In the genomic region with DNA sequence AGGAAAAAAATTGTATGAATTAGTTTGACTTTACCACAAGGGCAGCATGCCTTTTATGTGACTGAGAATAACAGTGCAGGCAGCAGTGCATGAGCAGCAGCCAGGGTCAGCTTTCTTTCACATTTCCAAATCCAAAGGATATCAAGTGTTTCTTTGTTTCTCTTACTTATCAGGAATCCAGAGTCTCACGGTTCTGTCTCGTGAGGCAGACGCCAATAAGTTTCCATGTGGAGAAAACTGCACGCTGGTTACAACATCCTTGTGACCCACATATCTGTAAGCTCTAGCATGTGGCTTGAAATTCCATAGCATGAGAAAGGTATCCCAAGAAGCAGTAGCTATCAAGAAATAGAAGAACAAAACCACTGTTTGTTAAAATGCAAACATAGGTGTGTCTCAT, we compare ENCODE assay signal across 19 cellular contexts. TPM values are rescaled to one million over a fixed set of nuclear protein-coding genes. Genes with fewer than 3 reads are reported as not detected.
DNase-seq lines count a peak whose midpoint lies in the region; ATAC-seq and TF ChIP-seq lines count a peak whose summit lies in the region.
"Had no signal": no experiment of that assay in that cellular context is flagged by ENCODE, and none has a peak within 500 bp of the region (broad histone marks: within the 10 kb centered on the region; RNA-seq: fewer than 3 reads in every experiment).

No MANE protein-coding gene starts in this region.

- peaks cover 10% of the 10 kb centered on the region for H3K9me1 ChIP-seq in IMR-90 (ENCODE audit: insufficient read depth, low read length)

- 0 out of 2 replicates have a peak, but pooled peaks cover 2% of the 10 kb centered on the region for H3K36me3 ChIP-seq in IMR-90 (ENCODE audit: control insufficient read depth, insufficient read depth, low read length)
- no peaks in the 10 kb centered on the region for H3K36me3 ChIP-seq in right atrium auricular region
- H3K36me3 ChIP-seq in brain microvascular endothelial cell (replicated peaks), result no peaks in the 10 kb centered on the region

- no TSS peak for BruUV-seq in IMR-90 (replicated peaks; lab: Mats Ljungman, UMichigan)

- H4K8ac ChIP-seq in IMR-90 (ENCODE audit: low read depth in 2 of 2, low read length in 2 of 2), result no peak overlapping the region

- in situ Hi-C loops in IMR-90 (cut with MboI; ENCODE audit: low sequenced_read_pairs), result no loop called here
- in situ Hi-C loops in brain microvascular endothelial cell (cut with HindIII; ENCODE audit: low pct_ligation_motif_present, low sequenced_read_pairs), result no loop called here

- no peaks in the 10 kb centered on the region for H3K27me3 ChIP-seq in IMR-90 (ENCODE audit: control insufficient read depth, insufficient read depth, low read length)
- H3K27me3 ChIP-seq in right atrium auricular region, result no peaks in the 10 kb centered on the region
- no peaks in the 10 kb centered on the region for H3K27me3 ChIP-seq in brain microvascular endothelial cell (replicated peaks)

- H4K91ac ChIP-seq in IMR-90 (ENCODE audit: insufficient read depth, low read depth, low read length), result no peak overlapping the region

- dilution Hi-C loops in IMR-90 (cut with HindIII; ENCODE audit: low sequenced_read_pairs, unreplicated experiment), result no loop called here

- H3K23ac ChIP-seq in IMR-90 (ENCODE audit: low read depth, low read length), result no peak overlapping the region

- TF ChIP-seq CTCF in IMR-90 (conservative IDR thresholded peaks at IDR 0.05; ENCODE audit: low read depth, low read length) (no peak), fibroblast of pulmonary artery (IDR thresholded peaks at IDR 0.05; ENCODE audit: low read length, missing control alignments) (no peak), right atrium auricular region (IDR thresholded peaks at IDR 0.05) (no peak), brain microvascular endothelial cell (IDR thresholded peaks at IDR 0.05; ENCODE audit: low read depth, low read length, missing control alignments) (no peak)

- no peaks in the 10 kb centered on the region for H3K9me3 ChIP-seq in IMR-90 (ENCODE audit: control insufficient read depth, insufficient read depth, low read length)
- no peaks in the 10 kb centered on the region for H3K9me3 ChIP-seq in right atrium auricular region
- H3K9me3 ChIP-seq: A549 had no signal

- H2AK9ac ChIP-seq in IMR-90 (replicated peaks; ENCODE audit: low read depth, low read length, poor library complexity), result no peak overlapping the region

- no peak overlapping the region for H2BK120ac ChIP-seq in IMR-90 (ENCODE audit: low read depth, low read length)

- H3K4me2 ChIP-seq in IMR-90 (ENCODE audit: low read depth, low read length), result no peak overlapping the region
- H3K4me2 ChIP-seq: A549 had no signal

- POLR2A ChIA-PET in IMR-90 (lab: Charles Lee; ENCODE audit: unreplicated experiment), result no interaction called here

- no peak overlapping the region for H4K5ac ChIP-seq in IMR-90 (ENCODE audit: low read depth, low read length)

- H3K56ac ChIP-seq in IMR-90 (ENCODE audit: extremely low read depth, insufficient read depth, low read length), result no peak overlapping the region

- no peak overlapping the region for H2AK5ac ChIP-seq in IMR-90 (ENCODE audit: low read depth, low read length)

- no peak overlapping the region for H3K4ac ChIP-seq in IMR-90 (ENCODE audit: low read depth, low read length)

- intact Hi-C loops in IMR-90 (cut with micrococcal nuclease), result no loop called here
- intact Hi-C loops in sciatic nerve (cut with DNase I), result no loop called here

- no peak overlapping the region for H2BK20ac ChIP-seq in IMR-90 (ENCODE audit: low read depth, low read length)

- H3K27ac ChIP-seq in IMR-90 (ENCODE audit: insufficient read depth, low read length) (no peak overlapping the region), right atrium auricular region (peak overlapping the region; percentile 8 to 24), brain microvascular endothelial cell (no peak overlapping the region)
- H3K27ac ChIP-seq: A549 had no signal

- CTCF ChIA-PET in IMR-90 (lab: Yijun Ruan, JAX), result interaction anchor here (1.9 kb wide), 1 partner anchor 477 kb away, joined by 9 read pairs; no protein-coding TSS in a partner anchor

- no CpG with 5 or more reads among the region's 4 CpGs for WGBS in IMR-90 (ENCODE audit: extremely low coverage in 2 of 2, insufficient read length in 1 of 2), 2 experiments

- no peak overlapping the region for H2BK15ac ChIP-seq in IMR-90 (ENCODE audit: low read depth, low read length)

- DNase-seq in IMR-90 (peak; percentile 62), fibroblast of pulmonary artery (ENCODE audit: low read depth) (peak; percentile 68), right atrium auricular region (ENCODE audit: low spot score) (peak; percentile 69), sciatic nerve (ENCODE audit: low spot score) (no peak), brain microvascular endothelial cell (no peak), 8988T (no peak)
- no peak for DNase-seq in stimulated activated naive CD8-positive, alpha-beta T cell treated with anti-CD3 and anti-CD28 coated beads, Interleukin-15, Interleukin-2, amounts not matched to agents 100 U/mL and 50 U/mL, for 24 hours
- DNase-seq in activated naive CD4-positive, alpha-beta T cell treated with Interleukin-2 at 50 U/mL for 16 hours, result no peak
- DNase-seq: C1 segment of cervical spinal cord, GDM1, GOT3, MV-4-11, NCI-H1417, NCI-H1930, NCI-H2171 treated with DMSO at 0.1 percent for 48 hours, NCI-H510A treated with DMSO at 0.1 percent for 48 hours had no signal

- no peak for TF ChIP-seq RAD21 in IMR-90 (IDR thresholded peaks at IDR 0.05; ENCODE audit: low read length)

- peaks cover 0 to 10% of the 10 kb centered on the region in 2 experiments; a peak in 1 of 4 replicates for H3K79me1 ChIP-seq in IMR-90 (ENCODE audit: low read depth in 1 of 2, low read length in 2 of 2)

- no peak overlapping the region for H3K14ac ChIP-seq in IMR-90 (replicated peaks; ENCODE audit: low read depth, low read length)

- peaks cover 6% of the 10 kb centered on the region for H3K4me1 ChIP-seq in IMR-90 (ENCODE audit: control insufficient read depth, insufficient read depth, low read length)
- no peaks in the 10 kb centered on the region for H3K4me1 ChIP-seq in right atrium auricular region

- 0 out of 2 replicates have a peak, but pooled peaks have one; percentile 24 for ATAC-seq in IMR-90 (ENCODE audit: low read depth)
- peak; percentile 71 for ATAC-seq in sciatic nerve
- ATAC-seq in stimulated activated naive CD8-positive, alpha-beta T cell treated with anti-CD3 and anti-CD28 coated beads, Interleukin-15, Interleukin-2, amounts not matched to agents 100 U/mL and 50 U/mL, for 24 hours, result no peak
- ATAC-seq: A549, GM12878, K562 had no signal

- no peak overlapping the region for H3K18ac ChIP-seq in IMR-90 (ENCODE audit: low read depth, low read length)

- no peaks in the 10 kb centered on the region for H4K20me1 ChIP-seq in IMR-90 (ENCODE audit: insufficient read depth, low read length)

- H3K9ac ChIP-seq in IMR-90 (ENCODE audit: low read depth, low read length), result no peak overlapping the region

- no peak for TF ChIP-seq POLR2A in IMR-90 (IDR thresholded peaks at IDR 0.05; ENCODE audit: low read depth, low read length)

- no peak overlapping the region for H3K4me3 ChIP-seq in IMR-90 (ENCODE audit: insufficient read depth, low read depth, low read length)
- H3K4me3 ChIP-seq in fibroblast of pulmonary artery (replicated peaks; ENCODE audit: low read depth, low read length), result no peak overlapping the region
- H3K4me3 ChIP-seq in right atrium auricular region, result no peak overlapping the region
- no peak overlapping the region for H3K4me3 ChIP-seq in brain microvascular endothelial cell (ENCODE audit: low read depth, low read length)
- H3K4me3 ChIP-seq: A549, GM12878, K562 had no signal

- no peak overlapping the region for H2BK5ac ChIP-seq in IMR-90 (ENCODE audit: low read depth, low read length, poor library complexity, severe bottlenecking)

- no peak overlapping the region for H2AFZ ChIP-seq in IMR-90 (replicated peaks; ENCODE audit: low read length, poor library complexity)

TF ChIP-seq in IMR-90, 13 proteins besides CTCF, POLR2A, EP300 and RAD21:
- TF ChIP-seq BHLHE40 (IDR thresholded peaks at IDR 0.05; ENCODE audit: low read depth, low read length) (peak; percentile 69), RCOR1 (IDR thresholded peaks at IDR 0.05; ENCODE audit: insufficient replicate concordance, low read length) (no peak), SMC3 (IDR thresholded peaks at IDR 0.05; ENCODE audit: low read depth, low read length) (no peak)

RNA-seq across cellular contexts. Expression of a gene that starts 27.6 kb away (rescaled TPM):
- total RNA-seq in IMR-90 (2012; rRNA removed), result 9.0 and 14.2 TPM in 2 replicates
- polyA plus RNA-seq in IMR-90 (2012; rRNA removed), result 1.9 and 2.6 TPM in 2 replicates
- 0.76 and 1.2 TPM in 2 replicates for polyA plus RNA-seq in IMR-90 (2012; cell fraction: cytosol; rRNA removed)
- 0.29 and 1.4 TPM in 2 replicates for polyA plus RNA-seq in IMR-90 (2012; cell fraction: nucleus; rRNA removed; ENCODE audit: low replicate concordance)
- total RNA-seq in right atrium auricular region, result 1 to 10 TPM; 3.8 to 4.7 TPM
- total RNA-seq in sciatic nerve, result 5.7 TPM

RNA-seq across cellular contexts. Expression of a gene that starts 28.8 kb away (rescaled TPM):
- 10.4 and 13.3 TPM in 2 replicates for total RNA-seq in IMR-90 (2012; rRNA removed)
- polyA plus RNA-seq in IMR-90 (2012; rRNA removed), result 4.7 and 5.0 TPM in 2 replicates
- 0.77 and 1.7 TPM in 2 replicates for polyA plus RNA-seq in IMR-90 (2012; cell fraction: cytosol; rRNA removed)
- 1.2 and 7.7 TPM in 2 replicates for polyA plus RNA-seq in IMR-90 (2012; cell fraction: nucleus; rRNA removed; ENCODE audit: low replicate concordance)
- 10 to 100 TPM in 1 of 2 donors, 1 to 10 TPM in 1; 9.8 to 10.6 TPM for total RNA-seq in right atrium auricular region
- 28.5 TPM for total RNA-seq in sciatic nerve

Comparison
In these comparisons a context has a peak if more than half of its experiments do, and no peak if none do; other contexts are left out.
1. DNase-seq: peak in IMR-90 (single experiment), fibroblast of pulmonary artery (single experiment) and right atrium auricular region (single experiment); none in sciatic nerve (single experiment), stimulated activated naive CD8-positive, alpha-beta T cell treated with anti-CD3 and anti-CD28 coated beads, Interleukin-15, Interleukin-2, amounts not matched to agents 100 U/mL and 50 U/mL, for 24 hours (single experiment), brain microvascular endothelial cell (single experiment), activated naive CD4-positive, alpha-beta T cell treated with Interleukin-2 at 50 U/mL for 16 hours (single experiment) and 8988T (single experiment).
2. H3K27ac ChIP-seq: peak in right atrium auricular region (2 of 2); none in IMR-90 (single experiment) and brain microvascular endothelial cell (single experiment).